ENCODE assay signal across 16 cellular contexts in the genomic region with DNA sequence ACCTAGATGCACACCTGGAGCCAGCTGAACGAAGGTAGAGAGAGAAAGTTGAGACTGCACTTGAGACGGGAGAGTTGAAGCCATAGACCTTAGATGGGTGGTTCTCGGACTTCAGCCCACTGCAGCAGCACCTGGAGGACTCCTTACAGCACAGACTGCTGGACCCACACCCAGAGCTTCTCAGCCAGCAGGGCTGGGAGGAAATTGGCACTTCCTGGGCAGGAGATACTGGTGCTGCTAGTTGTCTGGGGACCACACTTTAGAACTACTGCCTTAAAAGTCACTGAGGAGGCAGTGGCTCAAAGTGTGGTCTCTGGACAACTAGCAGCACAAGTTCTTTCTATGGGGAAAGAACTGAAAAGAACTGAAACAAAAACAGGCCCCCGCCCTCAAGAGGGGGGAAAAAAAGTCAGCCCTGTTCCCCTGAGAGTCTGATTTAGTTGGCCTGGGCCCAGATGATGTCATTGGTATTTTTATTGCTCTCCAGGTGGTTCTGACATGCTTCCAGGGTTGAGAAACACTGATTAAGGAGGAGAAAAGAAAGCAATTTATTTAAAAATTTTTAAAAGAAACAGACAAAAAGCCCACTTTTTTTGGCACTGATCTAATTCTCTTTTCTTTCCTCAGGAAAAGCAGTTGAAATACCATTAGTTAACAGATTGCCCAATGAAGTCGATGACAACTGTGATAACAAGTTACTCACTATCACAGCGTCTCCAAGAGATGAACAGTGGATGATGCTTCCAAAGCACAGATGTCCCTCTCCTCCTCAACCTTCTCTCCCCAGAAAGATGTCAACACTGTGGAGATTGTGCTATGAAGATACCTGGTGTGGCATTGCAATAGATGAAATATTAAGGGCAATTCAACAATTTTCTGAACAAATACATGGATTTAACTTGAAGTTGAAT.
DNase-seq lines count a peak whose midpoint lies in the region; ATAC-seq and TF ChIP-seq lines count a peak whose summit lies in the region.
"Had no signal": no experiment of that assay in that cellular context is flagged by ENCODE, and none has a peak within 500 bp of the region (broad histone marks: within the 10 kb centered on the region; RNA-seq: fewer than 3 reads in every experiment).

No MANE protein-coding gene starts in this region.

- H3K36me3 ChIP-seq in MM.1S (replicated peaks; ENCODE audit: insufficient read depth, low read length) = no peaks in the 10 kb centered on the region
- H3K36me3 ChIP-seq: brain microvascular endothelial cell, right atrium auricular region had no signal

- no peaks in the 10 kb centered on the region for H3K79me2 ChIP-seq in MM.1S (ENCODE audit: low read length)

- H3K4me3 Mint-ChIP-seq in HFFc6 = no peak overlapping the region
- H3K4me3 Mint-ChIP-seq: natural killer cell had no signal

- no peak overlapping the region for H3K27ac Mint-ChIP-seq in HFFc6
- H3K27ac Mint-ChIP-seq: natural killer cell had no signal

- H3K4me1 Mint-ChIP-seq in HFFc6 (ENCODE audit: low read depth) = no peaks in the 10 kb centered on the region
- H3K4me1 Mint-ChIP-seq: natural killer cell had no signal

- no peaks in the 10 kb centered on the region for H4K20me1 ChIP-seq in MM.1S (ENCODE audit: insufficient read depth, low read length)

- H3K9me2 ChIP-seq in MM.1S (replicated peaks; ENCODE audit: insufficient read depth, low read length) = no peaks in the 10 kb centered on the region

- ATAC-seq in GM19397 (IDR thresholded peaks at IDR 0.05; ENCODE audit: unreplicated experiment) (peak; percentile 44), GM21390 (IDR thresholded peaks at IDR 0.05; ENCODE audit: unreplicated experiment) (no peak)
- ATAC-seq: natural killer cell had no signal

- peaks cover 11% of the 10 kb centered on the region; the same call in 1 of the 2 replicates for H3K4me1 ChIP-seq in MM.1S (ENCODE audit: low read length)
- H3K4me1 ChIP-seq: right atrium auricular region had no signal

- peak overlapping the region; percentile 73 for H3K4me2 ChIP-seq in MM.1S (ENCODE audit: low read depth, low read length)

- H3K4me3 ChIP-seq in MM.1S (ENCODE audit: low read length) = peak overlapping the region; percentile 38
- H3K4me3 ChIP-seq: right atrium auricular region had no signal

- DNase-seq in Caki2 (ENCODE audit: low read depth) (peak; percentile 52), MM.1S (peak; percentile 67), inferior parietal cortex (ENCODE audit: extremely low spot score) (peak; percentile 2), NCI-H2196 (lab: John Stamatoyannopoulos, UW; ENCODE audit: unreplicated experiment) (no peak), OCI-M1 (lab: John Stamatoyannopoulos, UW) (no peak), HFFc6 (no peak)
- DNase-seq: activated CD8-positive, alpha-beta memory T cell treated with anti-CD3 and anti-CD28 coated beads for 24 hours; activated gamma-delta T cell; brain microvascular endothelial cell; effector memory CD4-positive, alpha-beta T cell; natural killer cell; NCI-H2081 had no signal

- H3K9me3 Mint-ChIP-seq in HFFc6 = no peaks in the 10 kb centered on the region

- H3F3A ChIP-seq in MM.1S (ENCODE audit: insufficient read depth, low read length) = peaks cover 14% of the 10 kb centered on the region

- H3K27me3 ChIP-seq in MM.1S (replicated peaks; ENCODE audit: insufficient read depth, low read length) = no peaks in the 10 kb centered on the region
- H3K27me3 ChIP-seq: brain microvascular endothelial cell, right atrium auricular region had no signal

- H3K27ac ChIP-seq in MM.1S (ENCODE audit: low read length) = peak overlapping the region; percentile 62; the same call in 1 of the 2 replicates
- H3K27ac ChIP-seq: brain microvascular endothelial cell, HL-60, right atrium auricular region had no signal

- no peaks in the 10 kb centered on the region for H3K9me3 ChIP-seq in MM.1S (replicated peaks; ENCODE audit: insufficient read depth, low read length)
- H3K9me3 ChIP-seq: right atrium auricular region had no signal

- no peak overlapping the region; the same call in 1 of the 2 replicates for H3K9ac ChIP-seq in MM.1S (ENCODE audit: low read length)

- H2AFZ ChIP-seq in MM.1S (ENCODE audit: low read length) = peak overlapping the region; percentile 66

- in situ Hi-C loops in Caki2 (cut with HindIII; ENCODE audit: low pct_unique_long_range_greater_than_20kb, low sequenced_read_pairs) = no loop called here

- H3K27me3 Mint-ChIP-seq in HFFc6 (ENCODE audit: insufficient read depth) = peaks cover 12% of the 10 kb centered on the region

- no peaks in the 10 kb centered on the region for H3K36me3 Mint-ChIP-seq in HFFc6 (ENCODE audit: low read depth)
- H3K36me3 Mint-ChIP-seq: natural killer cell had no signal

- no peak for TF ChIP-seq CTCF in MM.1S (IDR thresholded peaks at IDR 0.05; ENCODE audit: low read length)
- no peak for TF ChIP-seq CTCF in HFFc6 (IDR thresholded peaks at IDR 0.05)

Comparison
In these comparisons a context has a peak if more than half of its experiments do, and no peak if none do; other contexts are left out.
1. DNase-seq: peak in Caki2 (single experiment), MM.1S (single experiment) and inferior parietal cortex (single experiment); none in NCI-H2196 (single experiment), OCI-M1 (single experiment) and HFFc6 (single experiment).